22 cellular contexts compared by ENCODE assay signal in the genomic region with DNA sequence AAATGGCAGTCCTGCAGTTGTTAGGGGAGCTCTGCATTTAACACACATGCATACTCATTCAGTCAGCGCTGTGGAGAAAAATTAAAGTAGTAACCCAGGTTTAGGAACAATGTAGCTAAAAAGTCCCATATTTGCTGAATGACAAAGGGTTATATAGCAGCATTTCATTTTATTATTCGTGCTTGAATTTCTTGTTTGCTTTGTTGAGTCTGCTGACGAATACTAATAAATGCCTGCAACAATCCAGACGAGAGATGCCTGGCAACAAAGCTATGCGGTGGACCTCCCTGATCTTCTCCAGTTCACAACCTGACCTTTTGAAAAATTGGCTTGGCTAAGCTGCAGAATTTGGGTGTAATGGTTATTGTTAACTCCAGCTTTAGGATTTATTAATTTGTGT. TPM values are rescaled to one million over a fixed set of nuclear protein-coding genes. Genes with fewer than 3 reads are reported as not detected.
"Had no signal": no experiment of that assay in that cellular context is flagged by ENCODE, and none has a peak within 500 bp of the region (broad histone marks: within the 10 kb centered on the region; RNA-seq: fewer than 3 reads in every experiment).

No MANE protein-coding gene starts in this region.

- H3K9me3 Mint-ChIP-seq: activated CD4-positive, alpha-beta memory T cell treated with anti-CD3 and anti-CD28 coated beads, Interleukin-2, amount 10 ng/mL, durations not matched to agents 7 days and 5 days; activated naive CD4-positive, alpha-beta T cell treated with anti-CD3 and anti-CD28 coated beads, Interleukin-2, amount 10 ng/mL, durations not matched to agents 7 days and 5 days; activated naive CD8-positive, alpha-beta T cell treated with anti-CD3 and anti-CD28 coated beads for 36 hours; activated T-cell treated with anti-CD3 and anti-CD28 coated beads, Interleukin-2, amount 50 U/mL, for 72 hours; activated T-helper 2 cell treated with anti-CD3 and anti-CD28 coated beads, Interferon-gamma antibody, Interleukin-2, Interleukin-4, amounts not matched to agents 10 μg/mL and 5 μg/mL and 100 μg/mL, durations not matched to agents 14 hours and 24 hours and 36 hours had no signal

- H3K36me3 Mint-ChIP-seq: activated naive CD4-positive, alpha-beta T cell treated with anti-CD3 and anti-CD28 coated beads, Interleukin-2, amount 10 ng/mL, durations not matched to agents 7 days and 5 days; activated naive CD8-positive, alpha-beta T cell treated with anti-CD3 and anti-CD28 coated beads for 36 hours; T-cell had no signal

- H2AFZ ChIP-seq: PC-9 had no signal

- H3K27me3 Mint-ChIP-seq: activated CD4-positive, alpha-beta memory T cell treated with anti-CD3 and anti-CD28 coated beads, Interleukin-2, amount 10 ng/mL, durations not matched to agents 7 days and 5 days; activated CD4-positive, alpha-beta T cell treated with anti-CD3 and anti-CD28 coated beads for 36 hours; activated naive CD4-positive, alpha-beta T cell treated with anti-CD3 and anti-CD28 coated beads, Interleukin-2, amount 10 ng/mL, durations not matched to agents 7 days and 5 days; T-cell had no signal

- H3K27me3 ChIP-seq: brain microvascular endothelial cell, cardiac muscle cell had no signal

- H3K4me1 Mint-ChIP-seq: activated CD4-positive, alpha-beta memory T cell treated with anti-CD3 and anti-CD28 coated beads, Interleukin-2, amount 10 ng/mL, durations not matched to agents 7 days and 5 days; activated CD4-positive, alpha-beta T cell treated with anti-CD3 and anti-CD28 coated beads for 36 hours; activated naive CD4-positive, alpha-beta T cell treated with anti-CD3 and anti-CD28 coated beads, Interleukin-2, amount 10 ng/mL, durations not matched to agents 7 days and 5 days; activated naive CD8-positive, alpha-beta T cell treated with anti-CD3 and anti-CD28 coated beads for 36 hours; T-cell had no signal

- H3K27ac ChIP-seq: brain microvascular endothelial cell, cardiac muscle cell, PC-9 had no signal

- H3K27ac Mint-ChIP-seq: activated CD4-positive, alpha-beta memory T cell treated with anti-CD3 and anti-CD28 coated beads, Interleukin-2, amount 10 ng/mL, durations not matched to agents 7 days and 5 days; activated CD4-positive, alpha-beta T cell treated with anti-CD3 and anti-CD28 coated beads for 36 hours; activated naive CD4-positive, alpha-beta T cell treated with anti-CD3 and anti-CD28 coated beads, Interleukin-2, amount 10 ng/mL, durations not matched to agents 7 days and 5 days; activated naive CD8-positive, alpha-beta T cell treated with anti-CD3 and anti-CD28 coated beads for 36 hours; activated T-cell treated with anti-CD3 and anti-CD28 coated beads, Interleukin-2, amount 50 U/mL, for 72 hours; activated T-helper 2 cell treated with anti-CD3 and anti-CD28 coated beads, Interferon-gamma antibody, Interleukin-2, Interleukin-4, amounts not matched to agents 10 μg/mL and 5 μg/mL and 100 μg/mL, durations not matched to agents 14 hours and 24 hours and 36 hours; T-cell had no signal

- H3K4me3 ChIP-seq: cardiac muscle cell, PC-9 had no signal

- ATAC-seq: activated CD4-positive, alpha-beta T cell treated with anti-CD3 and anti-CD28 coated beads for 36 hours; activated T-cell treated with anti-CD3 and anti-CD28 coated beads, Interleukin-2, amount 50 U/mL, for 72 hours; T-cell had no signal

- H3K4me3 Mint-ChIP-seq: activated CD4-positive, alpha-beta memory T cell treated with anti-CD3 and anti-CD28 coated beads, Interleukin-2, amount 10 ng/mL, durations not matched to agents 7 days and 5 days; activated CD4-positive, alpha-beta T cell treated with anti-CD3 and anti-CD28 coated beads for 36 hours; activated naive CD4-positive, alpha-beta T cell treated with anti-CD3 and anti-CD28 coated beads, Interleukin-2, amount 10 ng/mL, durations not matched to agents 7 days and 5 days; activated naive CD8-positive, alpha-beta T cell treated with anti-CD3 and anti-CD28 coated beads for 36 hours; activated T-cell treated with anti-CD3 and anti-CD28 coated beads, Interleukin-2, amount 50 U/mL, for 72 hours; T-cell had no signal

- DNase-seq: activated CD4-positive, alpha-beta memory T cell treated with anti-CD3 and anti-CD28 coated beads, Interleukin-2, amount 10 ng/mL, durations not matched to agents 7 days and 5 days; activated CD4-positive, alpha-beta T cell treated with anti-CD3 and anti-CD28 coated beads for 36 hours; activated CD4-positive, alpha-beta T cell treated with anti-CD3 and anti-CD28 coated beads, Interleukin-2, amount 50 U/mL, for 1 hour; activated CD4-positive, CD25-positive, alpha-beta regulatory T cell; activated gamma-delta T cell treated with Interleukin-2 at 50 U/mL for 16 hours; activated naive CD4-positive, alpha-beta T cell treated with anti-CD3 and anti-CD28 coated beads, Interleukin-2, amount 10 ng/mL, durations not matched to agents 7 days and 5 days; activated naive CD8-positive, alpha-beta T cell treated with anti-CD3 and anti-CD28 coated beads for 36 hours; activated T-cell treated with anti-CD3 and anti-CD28 coated beads, Interleukin-2, amount 50 U/mL, for 72 hours; brain microvascular endothelial cell; MM.1S; NCI-H1105; NCI-H1694; NCI-H446 treated with DMSO at 0.1 percent for 48 hours; NCI-H524 treated with DMSO at 0.1 percent for 48 hours; PC-9; SHP77 treated with DMSO at 0.1 percent for 48 hours; T-cell; T-helper 2 cell; T1000 had no signal

- H3K4me2 ChIP-seq: PC-9 had no signal

- H3K36me3 ChIP-seq: brain microvascular endothelial cell, cardiac muscle cell had no signal

RNA-seq across cellular contexts. Expression of gene MIPOL1, which starts 59.9 kb away (rescaled TPM):
- total RNA-seq: activated CD8-positive, alpha-beta memory T cell treated with anti-CD3 and anti-CD28 coated beads for 36 hours; activated naive CD8-positive, alpha-beta T cell treated with anti-CD3 and anti-CD28 coated beads for 36 hours; activated T-helper 2 cell treated with anti-CD3 and anti-CD28 coated beads, Interferon-gamma antibody, Interleukin-2, Interleukin-4, amounts not matched to agents 10 μg/mL and 5 μg/mL and 100 μg/mL, durations not matched to agents 14 hours and 24 hours and 36 hours had no signal
